1 cellular context compared by ENCODE assay signal in genomic region chr11:57741132-57742086, GRCh38.
TF ChIP-seq lines count a peak whose summit lies in the region.

Gene SELENOH, plus strand, starts transcription at chr11:57741491. Its CDS starts 105 bp downstream, at chr11:57741596.

TF ChIP-seq in WTC11, 78 proteins besides CTCF, POLR2A, EP300 and RAD21 (continued from another document and continues in another):
- TF ChIP-seq, protein P1, sequence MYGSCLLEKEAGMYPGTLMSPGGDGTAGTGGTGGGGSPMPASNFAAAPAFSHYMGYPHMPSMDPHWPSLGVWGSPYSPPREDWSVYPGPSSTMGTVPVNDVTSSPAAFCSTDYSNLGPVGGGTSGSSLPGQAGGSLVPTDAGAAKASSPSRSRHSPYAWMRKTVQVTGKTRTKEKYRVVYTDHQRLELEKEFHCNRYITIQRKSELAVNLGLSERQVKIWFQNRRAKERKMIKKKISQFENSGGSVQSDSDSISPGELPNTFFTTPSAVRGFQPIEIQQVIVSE (CRISPR knock-in tag; IDR thresholded peaks at IDR 0.05; ENCODE audit: borderline replicate concordance) = no peak
- no peak for TF ChIP-seq MXD4 (CRISPR knock-in tag; IDR thresholded peaks at IDR 0.05; ENCODE audit: borderline replicate concordance)
- TF ChIP-seq SMAD3 (CRISPR knock-in tag; IDR thresholded peaks at IDR 0.05; ENCODE audit: borderline replicate concordance) = peak; percentile 71; the same call in 1 of the 2 replicates
- TF ChIP-seq, protein P2, sequence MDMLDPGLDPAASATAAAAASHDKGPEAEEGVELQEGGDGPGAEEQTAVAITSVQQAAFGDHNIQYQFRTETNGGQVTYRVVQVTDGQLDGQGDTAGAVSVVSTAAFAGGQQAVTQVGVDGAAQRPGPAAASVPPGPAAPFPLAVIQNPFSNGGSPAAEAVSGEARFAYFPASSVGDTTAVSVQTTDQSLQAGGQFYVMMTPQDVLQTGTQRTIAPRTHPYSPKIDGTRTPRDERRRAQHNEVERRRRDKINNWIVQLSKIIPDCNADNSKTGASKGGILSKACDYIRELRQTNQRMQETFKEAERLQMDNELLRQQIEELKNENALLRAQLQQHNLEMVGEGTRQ (CRISPR knock-in tag; IDR thresholded peaks at IDR 0.05) = peak; percentile 96
- no peak; the same call in 1 of the 2 replicates for TF ChIP-seq JUN (CRISPR knock-in tag; IDR thresholded peaks at IDR 0.05)
- peak; percentile 93 for TF ChIP-seq CBFB (CRISPR knock-in tag; IDR thresholded peaks at IDR 0.05; ENCODE audit: low read depth)
- no peak; the same call in 1 of the 2 replicates for TF ChIP-seq ZNF671 (CRISPR knock-in tag; IDR thresholded peaks at IDR 0.05)
- peak; percentile 85; the same call in 1 of the 2 replicates for TF ChIP-seq ARID4B (CRISPR knock-in tag; IDR thresholded peaks at IDR 0.05; ENCODE audit: borderline replicate concordance)
- peak; percentile 93; the same call in 1 of the 2 replicates for TF ChIP-seq TP53 (CRISPR knock-in tag; IDR thresholded peaks at IDR 0.05)
- TF ChIP-seq STAT6 (CRISPR knock-in tag; conservative IDR thresholded peaks at IDR 0.05; ENCODE audit: low read depth) = 0 out of 2 replicates have a peak, but pooled peaks have one; percentile 87
- TF ChIP-seq ZNF121 (CRISPR knock-in tag; IDR thresholded peaks at IDR 0.05) = peak; percentile 99
- TF ChIP-seq ZNF232 (CRISPR knock-in tag; IDR thresholded peaks at IDR 0.05) = peak; percentile 76; the same call in 1 of the 2 replicates
- peak; percentile 95; the same call in 1 of the 2 replicates for TF ChIP-seq NFE2L1 (CRISPR knock-in tag; IDR thresholded peaks at IDR 0.05)
- no peak for TF ChIP-seq ZNF396 (CRISPR knock-in tag; IDR thresholded peaks at IDR 0.05; ENCODE audit: borderline replicate concordance)
- TF ChIP-seq ATF1 (CRISPR knock-in tag; IDR thresholded peaks at IDR 0.05) = no peak; the same call in 1 of the 2 replicates
- TF ChIP-seq NR1H2 (CRISPR knock-in tag; IDR thresholded peaks at IDR 0.05) = no peak
- no peak for TF ChIP-seq ELF4 (CRISPR knock-in tag; IDR thresholded peaks at IDR 0.05; ENCODE audit: low read depth)
- TF ChIP-seq, protein P3, sequence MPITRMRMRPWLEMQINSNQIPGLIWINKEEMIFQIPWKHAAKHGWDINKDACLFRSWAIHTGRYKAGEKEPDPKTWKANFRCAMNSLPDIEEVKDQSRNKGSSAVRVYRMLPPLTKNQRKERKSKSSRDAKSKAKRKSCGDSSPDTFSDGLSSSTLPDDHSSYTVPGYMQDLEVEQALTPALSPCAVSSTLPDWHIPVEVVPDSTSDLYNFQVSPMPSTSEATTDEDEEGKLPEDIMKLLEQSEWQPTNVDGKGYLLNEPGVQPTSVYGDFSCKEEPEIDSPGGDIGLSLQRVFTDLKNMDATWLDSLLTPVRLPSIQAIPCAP (CRISPR knock-in tag; IDR thresholded peaks at IDR 0.05) = no peak; the same call in 1 of the 2 replicates
- TF ChIP-seq, protein P4, sequence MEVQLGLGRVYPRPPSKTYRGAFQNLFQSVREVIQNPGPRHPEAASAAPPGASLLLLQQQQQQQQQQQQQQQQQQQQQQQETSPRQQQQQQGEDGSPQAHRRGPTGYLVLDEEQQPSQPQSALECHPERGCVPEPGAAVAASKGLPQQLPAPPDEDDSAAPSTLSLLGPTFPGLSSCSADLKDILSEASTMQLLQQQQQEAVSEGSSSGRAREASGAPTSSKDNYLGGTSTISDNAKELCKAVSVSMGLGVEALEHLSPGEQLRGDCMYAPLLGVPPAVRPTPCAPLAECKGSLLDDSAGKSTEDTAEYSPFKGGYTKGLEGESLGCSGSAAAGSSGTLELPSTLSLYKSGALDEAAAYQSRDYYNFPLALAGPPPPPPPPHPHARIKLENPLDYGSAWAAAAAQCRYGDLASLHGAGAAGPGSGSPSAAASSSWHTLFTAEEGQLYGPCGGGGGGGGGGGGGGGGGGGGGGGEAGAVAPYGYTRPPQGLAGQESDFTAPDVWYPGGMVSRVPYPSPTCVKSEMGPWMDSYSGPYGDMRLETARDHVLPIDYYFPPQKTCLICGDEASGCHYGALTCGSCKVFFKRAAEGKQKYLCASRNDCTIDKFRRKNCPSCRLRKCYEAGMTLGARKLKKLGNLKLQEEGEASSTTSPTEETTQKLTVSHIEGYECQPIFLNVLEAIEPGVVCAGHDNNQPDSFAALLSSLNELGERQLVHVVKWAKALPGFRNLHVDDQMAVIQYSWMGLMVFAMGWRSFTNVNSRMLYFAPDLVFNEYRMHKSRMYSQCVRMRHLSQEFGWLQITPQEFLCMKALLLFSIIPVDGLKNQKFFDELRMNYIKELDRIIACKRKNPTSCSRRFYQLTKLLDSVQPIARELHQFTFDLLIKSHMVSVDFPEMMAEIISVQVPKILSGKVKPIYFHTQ (CRISPR knock-in tag; IDR thresholded peaks at IDR 0.05) = 0 out of 2 replicates have a peak, but pooled peaks have one; percentile 16
- TF ChIP-seq USF1 (CRISPR knock-in tag; IDR thresholded peaks at IDR 0.05) = peak; percentile 96
- peak; percentile 92 for TF ChIP-seq ZBTB43 (CRISPR knock-in tag; IDR thresholded peaks at IDR 0.05)
- TF ChIP-seq TEAD4 (CRISPR knock-in tag; IDR thresholded peaks at IDR 0.05) = no peak
- TF ChIP-seq RELA (CRISPR knock-in tag; IDR thresholded peaks at IDR 0.05; ENCODE audit: borderline replicate concordance) = 0 out of 2 replicates have a peak, but pooled peaks have one; percentile 71
- TF ChIP-seq FOXK1 (CRISPR knock-in tag; IDR thresholded peaks at IDR 0.05) = peak; percentile 97
- TF ChIP-seq, protein P5, sequence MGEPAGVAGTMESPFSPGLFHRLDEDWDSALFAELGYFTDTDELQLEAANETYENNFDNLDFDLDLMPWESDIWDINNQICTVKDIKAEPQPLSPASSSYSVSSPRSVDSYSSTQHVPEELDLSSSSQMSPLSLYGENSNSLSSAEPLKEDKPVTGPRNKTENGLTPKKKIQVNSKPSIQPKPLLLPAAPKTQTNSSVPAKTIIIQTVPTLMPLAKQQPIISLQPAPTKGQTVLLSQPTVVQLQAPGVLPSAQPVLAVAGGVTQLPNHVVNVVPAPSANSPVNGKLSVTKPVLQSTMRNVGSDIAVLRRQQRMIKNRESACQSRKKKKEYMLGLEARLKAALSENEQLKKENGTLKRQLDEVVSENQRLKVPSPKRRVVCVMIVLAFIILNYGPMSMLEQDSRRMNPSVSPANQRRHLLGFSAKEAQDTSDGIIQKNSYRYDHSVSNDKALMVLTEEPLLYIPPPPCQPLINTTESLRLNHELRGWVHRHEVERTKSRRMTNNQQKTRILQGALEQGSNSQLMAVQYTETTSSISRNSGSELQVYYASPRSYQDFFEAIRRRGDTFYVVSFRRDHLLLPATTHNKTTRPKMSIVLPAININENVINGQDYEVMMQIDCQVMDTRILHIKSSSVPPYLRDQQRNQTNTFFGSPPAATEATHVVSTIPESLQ (CRISPR knock-in tag; IDR thresholded peaks at IDR 0.05) = no peak
- TF ChIP-seq EMX1 (CRISPR knock-in tag; IDR thresholded peaks at IDR 0.05) = peak; percentile 88; the same call in 1 of the 2 replicates
- TF ChIP-seq SP1 (CRISPR knock-in tag; conservative IDR thresholded peaks at IDR 0.05) = peak; percentile 99
- TF ChIP-seq FOXP1 (CRISPR knock-in tag; IDR thresholded peaks at IDR 0.05; ENCODE audit: borderline replicate concordance) = peak; percentile 96
- TF ChIP-seq, protein P6, sequence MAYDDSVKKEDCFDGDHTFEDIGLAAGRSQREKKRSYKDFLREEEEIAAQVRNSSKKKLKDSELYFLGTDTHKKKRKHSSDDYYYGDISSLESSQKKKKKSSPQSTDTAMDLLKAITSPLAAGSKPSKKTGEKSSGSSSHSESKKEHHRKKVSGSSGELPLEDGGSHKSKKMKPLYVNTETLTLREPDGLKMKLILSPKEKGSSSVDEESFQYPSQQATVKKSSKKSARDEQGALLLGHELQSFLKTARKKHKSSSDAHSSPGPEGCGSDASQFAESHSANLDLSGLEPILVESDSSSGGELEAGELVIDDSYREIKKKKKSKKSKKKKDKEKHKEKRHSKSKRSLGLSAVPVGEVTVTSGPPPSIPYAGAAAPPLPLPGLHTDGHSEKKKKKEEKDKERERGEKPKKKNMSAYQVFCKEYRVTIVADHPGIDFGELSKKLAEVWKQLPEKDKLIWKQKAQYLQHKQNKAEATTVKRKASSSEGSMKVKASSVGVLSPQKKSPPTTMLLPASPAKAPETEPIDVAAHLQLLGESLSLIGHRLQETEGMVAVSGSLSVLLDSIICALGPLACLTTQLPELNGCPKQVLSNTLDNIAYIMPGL (CRISPR knock-in tag; IDR thresholded peaks at IDR 0.05) = peak; percentile 57
- TF ChIP-seq, protein P7, sequence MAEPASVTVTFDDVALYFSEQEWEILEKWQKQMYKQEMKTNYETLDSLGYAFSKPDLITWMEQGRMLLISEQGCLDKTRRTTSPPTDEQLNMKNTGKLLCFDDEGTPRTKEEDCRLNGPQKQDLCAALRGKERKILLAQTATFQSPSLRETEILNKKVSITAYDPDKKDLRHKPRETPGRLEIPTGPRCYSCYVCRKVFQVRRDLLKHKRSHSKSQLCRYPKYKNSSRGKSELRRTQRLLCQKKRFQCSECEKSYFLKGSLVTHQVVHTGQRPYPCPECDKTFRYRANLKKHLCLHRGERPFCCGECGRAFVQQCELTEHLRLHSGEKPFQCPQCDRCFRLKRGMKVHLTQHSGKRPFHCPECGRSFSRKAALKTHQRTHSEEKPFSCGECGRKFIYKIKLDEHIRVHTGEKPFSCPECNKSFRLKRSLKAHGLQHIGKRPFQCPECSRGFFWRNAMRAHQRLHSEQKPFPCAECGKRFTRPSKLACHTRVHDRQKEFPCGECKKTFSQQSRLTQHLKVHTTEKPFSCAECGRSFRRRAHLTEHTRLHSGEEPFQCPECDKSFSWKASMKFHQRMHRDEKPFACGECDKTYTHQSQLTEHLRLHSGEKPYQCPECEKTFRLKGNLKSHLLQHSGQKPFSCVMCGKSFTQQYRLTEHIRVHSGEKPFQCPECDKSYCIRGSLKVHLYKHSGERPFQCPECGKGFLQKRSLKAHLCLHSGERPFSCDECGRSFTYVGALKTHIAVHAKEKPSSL (CRISPR knock-in tag; conservative IDR thresholded peaks at IDR 0.05) = no peak
- no peak; the same call in 1 of the 2 replicates for TF ChIP-seq ZNF138 (CRISPR knock-in tag; conservative IDR thresholded peaks at IDR 0.05)
- TF ChIP-seq ZNF416 (CRISPR knock-in tag; IDR thresholded peaks at IDR 0.05) = peak; percentile 5; the same call in 1 of the 2 replicates
- peak; percentile 93 for TF ChIP-seq TEAD1 (CRISPR knock-in tag; IDR thresholded peaks at IDR 0.05)
- TF ChIP-seq E2F5 (CRISPR knock-in tag; IDR thresholded peaks at IDR 0.05) = peak; percentile 94; the same call in 1 of the 2 replicates
